In genomic region chr22:37198290-37199102, GRCh38 we compare ENCODE assay signal across 8 cellular contexts. TPM values are rescaled to one million over a fixed set of nuclear protein-coding genes. Genes with fewer than 3 reads are reported as not detected.
DNase-seq lines count a peak whose midpoint lies in the region; ATAC-seq and TF ChIP-seq lines count a peak whose summit lies in the region.

No MANE protein-coding gene starts in this region.

- H3K9me3 Mint-ChIP-seq in endodermal cell: peaks cover 15% of the 10 kb centered on the region

- H3K27me3 ChIP-seq in NT2/D1 (ENCODE audit: insufficient read depth, insufficient read length) (no peaks in the 10 kb centered on the region), endodermal cell (ENCODE audit: control insufficient read depth, insufficient read depth, low read length, poor library complexity, severe bottlenecking) (no peaks in the 10 kb centered on the region)

- H3K36me3 Mint-ChIP-seq in endodermal cell (ENCODE audit: low read depth): peaks cover 10% of the 10 kb centered on the region

- H3K4me3 Mint-ChIP-seq in endodermal cell: peak overlapping the region; percentile 70

- peak; percentile 29 for ATAC-seq in HG02840 (IDR thresholded peaks at IDR 0.05; ENCODE audit: low FRiP score, unreplicated experiment)
- ATAC-seq in HG03521 (IDR thresholded peaks at IDR 0.05; ENCODE audit: unreplicated experiment): no peak

- H3K27ac Mint-ChIP-seq in endodermal cell: peak overlapping the region; percentile 85

- peak; percentile 75 for DNase-seq in EH (ENCODE audit: low read depth)
- DNase-seq in NT2/D1 (ENCODE audit: low read depth, low spot score): peak; percentile 39
- peak; percentile 95 for DNase-seq in activated CD8-positive, alpha-beta memory T cell treated with anti-CD3 and anti-CD28 coated beads, Interleukin-2, amount 50 U/mL, for 4 hours
- peak; percentile 94 for DNase-seq in endodermal cell
- peak; percentile 95 for DNase-seq in mesenteric fat pad (ENCODE audit: low spot score)
- peak; percentile 86 for DNase-seq in stimulated activated CD8-positive, alpha-beta memory T cell treated with anti-CD3 and anti-CD28 coated beads, Interleukin-12 subunit alpha, Interleukin-12 subunit beta, amount 100 ng/mL, for 4 hours (ENCODE audit: low read depth)

- peak overlapping the region; percentile 90 for H3K4me3 ChIP-seq in NT2/D1 (ENCODE audit: insufficient read length, low read depth)
- peak overlapping the region; percentile 79 for H3K4me3 ChIP-seq in endodermal cell (ENCODE audit: low read length)

- H3K9ac ChIP-seq in NT2/D1 (ENCODE audit: insufficient read length, low read depth) (peak overlapping the region; percentile 89), endodermal cell (ENCODE audit: extremely low read depth, low read length, poor library complexity, severe bottlenecking) (peak overlapping the region; percentile 53)

- TF ChIP-seq CTCF in endodermal cell (conservative IDR thresholded peaks at IDR 0.05): peak; percentile 96

- H3K27me3 Mint-ChIP-seq in endodermal cell (ENCODE audit: insufficient read depth): peaks cover 1% of the 10 kb centered on the region

- no peaks in the 10 kb centered on the region for H3K36me3 ChIP-seq in NT2/D1 (ENCODE audit: insufficient read depth, insufficient read length, low read length)
- no peaks in the 10 kb centered on the region for H3K36me3 ChIP-seq in endodermal cell (ENCODE audit: control insufficient read depth, insufficient read depth, low read length)

- H3K4me1 Mint-ChIP-seq in endodermal cell: peaks cover 27% of the 10 kb centered on the region

- WGBS in endodermal cell (ENCODE audit: insufficient coverage in 1 of 2, insufficient read length in 1 of 2), 2 experiments: 12 to 23% methylated on average over 26 to 51 of the region's 51 CpGs

- H3K4me1 ChIP-seq in NT2/D1 (ENCODE audit: insufficient read depth, insufficient read length) (peaks cover 21% of the 10 kb centered on the region), endodermal cell (ENCODE audit: control insufficient read depth, insufficient read depth, low read length) (peaks cover 16% of the 10 kb centered on the region)

- peak overlapping the region; percentile 79 for H3K27ac ChIP-seq in endodermal cell (ENCODE audit: low read depth, low read length)

- H3K9me3 ChIP-seq in NT2/D1 (ENCODE audit: insufficient read depth, low read length) (no peaks in the 10 kb centered on the region), endodermal cell (ENCODE audit: control insufficient read depth, low read length) (peaks cover 12% of the 10 kb centered on the region)

RNA-seq across cellular contexts. Expression of gene C1QTNF6, which starts 10.4 kb away (rescaled TPM):
- total RNA-seq in endodermal cell (10 to 100 TPM; 15.5 to 16.9 TPM), mesenteric fat pad (1.3 TPM)
- 17.3 TPM for polyA plus RNA-seq in endodermal cell (2013, experiment 1 of 2)
- 18.8 TPM for polyA plus RNA-seq in endodermal cell (2013, experiment 2 of 2)

RNA-seq across cellular contexts. Expression of gene SSTR3, which starts 13.8 kb away (rescaled TPM):
- total RNA-seq in endodermal cell (under 1 TPM; 0.11 to 0.20 TPM), mesenteric fat pad (not detected)
- 0.14 TPM for polyA plus RNA-seq in endodermal cell (2013, experiment 1 of 2)
- 0.12 TPM for polyA plus RNA-seq in endodermal cell (2013, experiment 2 of 2)

RNA-seq across cellular contexts. Expression of gene RAC2, which starts 45.6 kb away (rescaled TPM):
- 1 to 10 TPM; 4.5 to 5.6 TPM for total RNA-seq in endodermal cell
- 2.0 TPM for polyA plus RNA-seq in endodermal cell (2013, experiment 1 of 2)
- 1.8 TPM for polyA plus RNA-seq in endodermal cell (2013, experiment 2 of 2)
- 26.1 TPM for total RNA-seq in mesenteric fat pad

RNA-seq across cellular contexts. Expression of gene IL2RB, which starts 48.8 kb away (rescaled TPM):
- total RNA-seq in endodermal cell (under 1 TPM; 0.15 to 0.42 TPM), mesenteric fat pad (1.7 TPM)
- 1.1 TPM for polyA plus RNA-seq in endodermal cell (2013, experiment 1 of 2)
- polyA plus RNA-seq in endodermal cell (2013, experiment 2 of 2): 1.5 TPM

Comparison
In these comparisons a context has a peak if more than half of its experiments do, and no peak if none do; other contexts are left out.
1. DNase-seq: peak in every context shown above with its lines; median percentile 95 in activated CD8-positive, alpha-beta memory T cell treated with anti-CD3 and anti-CD28 coated beads, Interleukin-2, amount 50 U/mL, for 4 hours; 95 in mesenteric fat pad; 94 in endodermal cell; 86 in stimulated activated CD8-positive, alpha-beta memory T cell treated with anti-CD3 and anti-CD28 coated beads, Interleukin-12 subunit alpha, Interleukin-12 subunit beta, amount 100 ng/mL, for 4 hours; 75 in EH; 39 in NT2/D1.